38 cellular contexts compared by ENCODE assay signal in the genomic region with DNA sequence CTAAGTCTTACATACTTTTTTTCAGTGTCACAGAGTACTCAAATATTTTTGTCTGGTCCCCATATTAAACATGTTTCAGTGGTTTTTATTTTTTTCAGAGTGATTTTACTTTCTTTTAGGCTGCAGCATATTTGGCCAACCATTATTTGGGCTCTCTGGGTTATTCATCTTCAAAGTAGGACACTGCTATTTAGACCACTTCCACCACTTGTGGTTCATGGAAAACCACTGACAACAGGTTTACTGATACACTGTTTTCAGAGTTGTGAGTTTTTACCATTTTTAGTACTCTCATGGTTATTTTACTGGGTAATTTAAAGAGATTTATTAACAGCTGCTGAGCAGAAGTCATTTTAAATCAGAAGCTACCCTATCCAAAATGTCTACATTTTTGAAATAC.
"Had no signal": no experiment of that assay in that cellular context is flagged by ENCODE, and none has a peak within 500 bp of the region (broad histone marks: within the 10 kb centered on the region; RNA-seq: fewer than 3 reads in every experiment).

No MANE protein-coding gene starts in this region.

- H3K36me3 Mint-ChIP-seq: activated CD4-positive, alpha-beta memory T cell treated with anti-CD3 and anti-CD28 coated beads for 36 hours; activated naive CD4-positive, alpha-beta T cell treated with anti-CD3 and anti-CD28 coated beads, Interleukin-2, amount 50 U/mL, for 72 hours; activated naive CD8-positive, alpha-beta T cell treated with anti-CD3 and anti-CD28 coated beads for 36 hours; brain had no signal

- H3K4me1 ChIP-seq: adrenal gland, ascending aorta had no signal

- DNase-seq: activated B cell treated with CpG ODN at 0.5 μM for 24 hours; activated CD4-positive, alpha-beta memory T cell treated with anti-CD3 and anti-CD28 coated beads for 36 hours; activated CD4-positive, alpha-beta T cell treated with anti-CD3 and anti-CD28 coated beads for 4 hours; activated CD4-positive, alpha-beta T cell treated with anti-CD3 and anti-CD28 coated beads, Interleukin-2, amount 10 ng/mL, durations not matched to agents 24 days and 14 days; activated CD4-positive, alpha-beta T cell treated with anti-CD3 and anti-CD28 coated beads, Interleukin-2, amount 50 U/mL, for 1 hour; activated CD4-positive, alpha-beta T cell treated with anti-CD3 and anti-CD28 coated beads, Interleukin-2, amount 50 U/mL, for 4 hours; activated CD4-positive, CD25-positive, alpha-beta regulatory T cell treated with anti-CD3 and anti-CD28 coated beads, Interleukin-2, amount 50 U/mL, for 72 hours; activated CD8-positive, alpha-beta memory T cell treated with anti-CD3 and anti-CD28 coated beads, Interleukin-2, amount 50 U/mL, for 4 hours; activated CD8-positive, alpha-beta T cell treated with anti-CD3 and anti-CD28 coated beads for 36 hours; activated effector memory CD4-positive, alpha-beta T cell treated with anti-CD3 and anti-CD28 coated beads, Interleukin-2, amount 50 U/mL, for 16 hours; activated gamma-delta T cell treated with Interleukin-2 at 50 U/mL for 16 hours; activated naive CD4-positive, alpha-beta T cell; activated naive CD4-positive, alpha-beta T cell treated with anti-CD3 and anti-CD28 coated beads for 36 hours; activated naive CD4-positive, alpha-beta T cell treated with anti-CD3 and anti-CD28 coated beads, Interleukin-2, amount 50 U/mL, for 16 hours; activated naive CD8-positive, alpha-beta T cell treated with anti-CD3 and anti-CD28 coated beads for 36 hours; activated T-cell treated with anti-CD3 and anti-CD28 coated beads for 4 hours; activated T-cell treated with anti-CD3 and anti-CD28 coated beads, Interleukin-2, amount 50 U/mL, for 1 hour; activated T-cell treated with anti-CD3 and anti-CD28 coated beads, Interleukin-2, amount 50 U/mL, for 4 hours; activated T-cell treated with anti-CD3 and anti-CD28 coated beads, Interleukin-2, amount 50 U/mL, for 72 hours; adrenal gland; amniotic stem cell; caudate nucleus; cerebellar nuclear complex; T-helper 1 cell; T-helper 2 cell; T-helper 9 cell had no signal

- FAIRE-seq: bronchial epithelial cell, TTC549 had no signal

- H3K9me3 ChIP-seq: adrenal gland, ascending aorta had no signal

- H3K4me1 Mint-ChIP-seq: activated B cell treated with CpG ODN at 0.5 μM for 24 hours; activated CD4-positive, alpha-beta T cell treated with anti-CD3 and anti-CD28 coated beads, Interleukin-2, amount 10 ng/mL, durations not matched to agents 24 days and 14 days; activated naive CD8-positive, alpha-beta T cell treated with anti-CD3 and anti-CD28 coated beads for 36 hours; activated T-helper 17 cell treated with anti-CD3 and anti-CD28 coated beads, Interleukin-2, amount 50 U/mL, for 72 hours; brain; central memory CD8-positive, alpha-beta T cell had no signal

- H3K27me3 Mint-ChIP-seq: activated B cell treated with CpG ODN at 0.5 μM for 24 hours; activated CD4-positive, alpha-beta memory T cell treated with anti-CD3 and anti-CD28 coated beads for 36 hours; activated T-helper 17 cell treated with anti-CD3 and anti-CD28 coated beads, Interleukin-2, amount 50 U/mL, for 72 hours; brain; central memory CD8-positive, alpha-beta T cell had no signal

- H3K36me3 ChIP-seq: adrenal gland, ascending aorta, cardiac muscle cell had no signal

- ATAC-seq: activated CD8-positive, alpha-beta T cell treated with anti-CD3 and anti-CD28 coated beads for 36 hours; activated naive CD4-positive, alpha-beta T cell treated with anti-CD3 and anti-CD28 coated beads, Interleukin-2, amount 50 U/mL, for 72 hours; activated T-cell treated with anti-CD3 and anti-CD28 coated beads, Interleukin-2, amount 50 U/mL, for 4 hours; activated T-cell treated with anti-CD3 and anti-CD28 coated beads, Interleukin-2, amount 50 U/mL, for 72 hours; activated T-helper 17 cell treated with anti-CD3 and anti-CD28 coated beads, Interleukin-2, amount 50 U/mL, for 72 hours had no signal

- H3K27me3 ChIP-seq: adrenal gland, ascending aorta, cardiac muscle cell had no signal

- H3K4me3 ChIP-seq: adrenal gland, ascending aorta, cardiac muscle cell had no signal

- H3K4me3 Mint-ChIP-seq: activated B cell treated with CpG ODN at 0.5 μM for 24 hours; activated CD4-positive, alpha-beta memory T cell treated with anti-CD3 and anti-CD28 coated beads for 36 hours; activated CD4-positive, alpha-beta T cell treated with anti-CD3 and anti-CD28 coated beads, Interleukin-2, amount 10 ng/mL, durations not matched to agents 24 days and 14 days; activated CD8-positive, alpha-beta T cell treated with anti-CD3 and anti-CD28 coated beads for 36 hours; activated naive CD4-positive, alpha-beta T cell treated with anti-CD3 and anti-CD28 coated beads for 36 hours; activated naive CD8-positive, alpha-beta T cell treated with anti-CD3 and anti-CD28 coated beads for 36 hours; activated T-cell treated with anti-CD3 and anti-CD28 coated beads, Interleukin-2, amount 50 U/mL, for 4 hours; activated T-cell treated with anti-CD3 and anti-CD28 coated beads, Interleukin-2, amount 50 U/mL, for 72 hours; activated T-helper 1 cell treated with anti-CD3 and anti-CD28 coated beads, Interleukin-12 subunit alpha, Interleukin-12 subunit beta, Interleukin-2, Interleukin-4 antibody, amounts not matched to agents 30 ng/mL and 10 ng/mL and 1 ng/mL, durations not matched to agents 14 hours and 24 hours and 36 hours; activated T-helper 17 cell treated with anti-CD3 and anti-CD28 coated beads, Interleukin-2, amount 50 U/mL, for 72 hours; brain; central memory CD8-positive, alpha-beta T cell; T-helper 1 cell treated with Interleukin-12 subunit alpha and Interleukin-12 subunit beta and Interleukin-4 antibody, amounts not matched to agents 30 μg/mL and 1 μg/mL, for 36 hours; T-helper 2 cell treated with Interferon-gamma antibody and Interleukin-4, amounts not matched to agents 5 μg/mL and 100 μg/mL, for 36 hours had no signal

- H3K27ac ChIP-seq: adrenal gland, ascending aorta, cardiac muscle cell, VCaP had no signal

- H3K9me3 Mint-ChIP-seq: activated B cell treated with CpG ODN at 0.5 μM for 24 hours; activated CD4-positive, alpha-beta memory T cell treated with anti-CD3 and anti-CD28 coated beads for 36 hours; activated CD4-positive, alpha-beta T cell treated with anti-CD3 and anti-CD28 coated beads, Interleukin-2, amount 10 ng/mL, durations not matched to agents 24 days and 14 days; activated CD8-positive, alpha-beta T cell treated with anti-CD3 and anti-CD28 coated beads for 36 hours; activated naive CD4-positive, alpha-beta T cell treated with anti-CD3 and anti-CD28 coated beads for 36 hours; activated naive CD4-positive, alpha-beta T cell treated with anti-CD3 and anti-CD28 coated beads, Interleukin-2, amount 50 U/mL, for 72 hours; activated naive CD8-positive, alpha-beta T cell treated with anti-CD3 and anti-CD28 coated beads for 36 hours; activated T-cell treated with anti-CD3 and anti-CD28 coated beads, Interleukin-2, amount 50 U/mL, for 4 hours; activated T-cell treated with anti-CD3 and anti-CD28 coated beads, Interleukin-2, amount 50 U/mL, for 72 hours; activated T-helper 1 cell treated with anti-CD3 and anti-CD28 coated beads, Interleukin-12 subunit alpha, Interleukin-12 subunit beta, Interleukin-2, Interleukin-4 antibody, amounts not matched to agents 30 ng/mL and 10 ng/mL and 1 ng/mL, durations not matched to agents 14 hours and 24 hours and 36 hours; activated T-helper 17 cell treated with anti-CD3 and anti-CD28 coated beads, Interleukin-2, amount 50 U/mL, for 72 hours; brain; central memory CD8-positive, alpha-beta T cell; T-helper 1 cell treated with Interleukin-12 subunit alpha and Interleukin-12 subunit beta and Interleukin-4 antibody, amounts not matched to agents 30 μg/mL and 1 μg/mL, for 36 hours; T-helper 2 cell treated with Interferon-gamma antibody and Interleukin-4, amounts not matched to agents 5 μg/mL and 100 μg/mL, for 36 hours had no signal

- H3K27ac Mint-ChIP-seq: activated B cell treated with CpG ODN at 0.5 μM for 24 hours; activated CD4-positive, alpha-beta memory T cell treated with anti-CD3 and anti-CD28 coated beads for 36 hours; activated CD4-positive, alpha-beta T cell treated with anti-CD3 and anti-CD28 coated beads, Interleukin-2, amount 10 ng/mL, durations not matched to agents 24 days and 14 days; activated CD8-positive, alpha-beta T cell treated with anti-CD3 and anti-CD28 coated beads for 36 hours; activated naive CD4-positive, alpha-beta T cell treated with anti-CD3 and anti-CD28 coated beads for 36 hours; activated naive CD4-positive, alpha-beta T cell treated with anti-CD3 and anti-CD28 coated beads, Interleukin-2, amount 50 U/mL, for 72 hours; activated naive CD8-positive, alpha-beta T cell treated with anti-CD3 and anti-CD28 coated beads for 36 hours; activated T-cell treated with anti-CD3 and anti-CD28 coated beads, Interleukin-2, amount 50 U/mL, for 72 hours; activated T-helper 1 cell treated with anti-CD3 and anti-CD28 coated beads, Interleukin-12 subunit alpha, Interleukin-12 subunit beta, Interleukin-2, Interleukin-4 antibody, amounts not matched to agents 30 ng/mL and 10 ng/mL and 1 ng/mL, durations not matched to agents 14 hours and 24 hours and 36 hours; activated T-helper 17 cell treated with anti-CD3 and anti-CD28 coated beads, Interleukin-2, amount 50 U/mL, for 72 hours; brain; T-helper 1 cell treated with Interleukin-12 subunit alpha and Interleukin-12 subunit beta and Interleukin-4 antibody, amounts not matched to agents 30 μg/mL and 1 μg/mL, for 36 hours; T-helper 2 cell treated with Interferon-gamma antibody and Interleukin-4, amounts not matched to agents 5 μg/mL and 100 μg/mL, for 36 hours had no signal
